In the genomic region with DNA sequence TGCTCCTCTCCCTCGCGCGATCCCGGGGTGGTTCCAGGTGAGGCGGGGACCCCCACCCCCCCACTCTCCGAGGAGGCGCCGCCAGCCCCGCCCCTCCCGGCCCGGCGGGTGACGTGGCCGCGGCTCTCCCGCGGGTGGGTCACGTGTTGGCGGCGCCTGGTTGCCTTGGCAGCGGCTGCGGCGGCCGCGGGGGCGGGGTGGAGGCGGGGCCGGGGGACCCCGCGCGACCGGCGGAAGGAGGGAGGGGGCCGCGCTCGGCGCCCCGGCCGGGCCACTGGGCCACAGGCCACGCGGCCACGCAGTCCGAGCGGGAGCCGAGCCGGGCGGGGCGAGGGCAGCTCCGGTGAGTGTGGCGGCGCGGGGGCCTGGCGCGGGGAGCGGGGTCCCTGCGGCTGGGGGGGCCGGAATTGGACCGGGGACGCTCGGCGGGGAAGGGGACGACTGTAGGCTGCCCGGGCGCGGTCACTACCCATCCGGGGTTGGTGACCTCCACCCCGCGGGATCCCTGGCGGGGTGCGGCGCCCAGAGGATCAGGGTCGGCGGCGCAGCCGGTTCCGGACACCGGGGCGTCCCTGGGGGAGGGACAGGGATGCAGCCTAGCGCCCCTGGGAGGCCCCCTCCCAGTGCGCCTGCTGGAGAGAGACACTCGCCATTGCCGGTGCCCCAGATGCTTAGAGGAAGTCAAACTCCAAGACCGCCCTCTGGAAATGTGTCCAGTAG, we compare ENCODE assay signal across 1 cellular context.
TF ChIP-seq lines count a peak whose summit lies in the region.

TSS of gene ORAI2 (plus strand) at position 257 of the 720 bp plus-strand sequence. CDS start 5,382 bp downstream, outside the sequence.

TF ChIP-seq in HepG2, 621 proteins besides CTCF, POLR2A, EP300 and RAD21 (continued from another document):
- TF ChIP-seq RFX1 (IDR thresholded peaks at IDR 0.05) (peak; percentile 31; the same call in 1 of the 2 replicates), ZBTB38 (CRISPR knock-in tag; IDR thresholded peaks at IDR 0.05) (no peak), ZFP1 (CRISPR knock-in tag; IDR thresholded peaks at IDR 0.05) (no peak), ZBTB7A (CRISPR knock-in tag; IDR thresholded peaks at IDR 0.05) (0 out of 2 replicates have a peak, but pooled peaks have one; percentile 18), SAP130 (CRISPR knock-in tag; IDR thresholded peaks at IDR 0.05; ENCODE audit: low read depth) (peak; percentile 36; the same call in 1 of the 2 replicates), MED1 (CRISPR knock-in tag; IDR thresholded peaks at IDR 0.05) (0 out of 2 replicates have a peak, but pooled peaks have one; percentile 19), USF2 (IDR thresholded peaks at IDR 0.05; ENCODE audit: low read depth, low read length) (peak; percentile 37; the same call in 1 of the 2 replicates), USF2 (CRISPR knock-in tag; IDR thresholded peaks at IDR 0.05; ENCODE audit: borderline replicate concordance) (no peak; the same call in 1 of the 2 replicates), RFXANK (CRISPR knock-in tag; IDR thresholded peaks at IDR 0.05) (no peak), ZNF740 (CRISPR knock-in tag; IDR thresholded peaks at IDR 0.05) (0 out of 2 replicates have a peak, but pooled peaks have one; percentile 47), TRIM24 (CRISPR knock-in tag; IDR thresholded peaks at IDR 0.05) (no peak), MAZ (IDR thresholded peaks at IDR 0.05; ENCODE audit: borderline replicate concordance, low read depth, low read length) (no peak), MAZ (CRISPR knock-in tag; IDR thresholded peaks at IDR 0.05; ENCODE audit: low read depth) (peak; percentile 45; the same call in 1 of the 2 replicates), REPIN1 (CRISPR knock-in tag; IDR thresholded peaks at IDR 0.05; ENCODE audit: borderline replicate concordance, low read depth) (no peak), ZFP82 (CRISPR knock-in tag; IDR thresholded peaks at IDR 0.05; ENCODE audit: borderline replicate concordance) (peak; percentile 5; the same call in 1 of the 2 replicates), ARID2 (CRISPR knock-in tag; IDR thresholded peaks at IDR 0.05; ENCODE audit: borderline replicate concordance) (no peak), ZFY (CRISPR knock-in tag; IDR thresholded peaks at IDR 0.05) (peak; percentile 56)
- TF ChIP-seq, protein P1, sequence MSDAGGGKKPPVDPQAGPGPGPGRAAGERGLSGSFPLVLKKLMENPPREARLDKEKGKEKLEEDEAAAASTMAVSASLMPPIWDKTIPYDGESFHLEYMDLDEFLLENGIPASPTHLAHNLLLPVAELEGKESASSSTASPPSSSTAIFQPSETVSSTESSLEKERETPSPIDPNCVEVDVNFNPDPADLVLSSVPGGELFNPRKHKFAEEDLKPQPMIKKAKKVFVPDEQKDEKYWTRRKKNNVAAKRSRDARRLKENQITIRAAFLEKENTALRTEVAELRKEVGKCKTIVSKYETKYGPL (CRISPR knock-in tag; IDR thresholded peaks at IDR 0.05): no peak
- TF ChIP-seq, protein P2, sequence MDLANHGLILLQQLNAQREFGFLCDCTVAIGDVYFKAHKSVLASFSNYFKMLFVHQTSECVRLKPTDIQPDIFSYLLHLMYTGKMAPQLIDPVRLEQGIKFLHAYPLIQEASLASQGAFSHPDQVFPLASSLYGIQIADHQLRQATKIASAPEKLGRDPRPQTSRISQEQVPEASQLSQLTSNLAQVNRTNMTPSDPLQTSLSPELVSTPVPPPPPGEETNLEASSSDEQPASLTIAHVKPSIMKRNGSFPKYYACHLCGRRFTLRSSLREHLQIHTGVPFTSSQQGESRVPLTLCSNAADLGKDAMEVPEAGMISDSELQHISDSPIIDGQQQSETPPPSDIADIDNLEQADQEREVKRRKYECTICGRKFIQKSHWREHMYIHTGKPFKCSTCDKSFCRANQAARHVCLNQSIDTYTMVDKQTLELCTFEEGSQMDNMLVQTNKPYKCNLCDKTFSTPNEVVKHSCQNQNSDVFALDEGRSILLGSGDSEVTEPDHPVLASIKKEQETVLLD (CRISPR knock-in tag; IDR thresholded peaks at IDR 0.05; ENCODE audit: low read depth): peak; percentile 70
- TF ChIP-seq, protein P3, sequence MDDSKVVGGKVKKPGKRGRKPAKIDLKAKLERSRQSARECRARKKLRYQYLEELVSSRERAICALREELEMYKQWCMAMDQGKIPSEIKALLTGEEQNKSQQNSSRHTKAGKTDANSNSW (CRISPR knock-in tag; IDR thresholded peaks at IDR 0.05; ENCODE audit: borderline replicate concordance): no peak
- TF ChIP-seq, protein P4, sequence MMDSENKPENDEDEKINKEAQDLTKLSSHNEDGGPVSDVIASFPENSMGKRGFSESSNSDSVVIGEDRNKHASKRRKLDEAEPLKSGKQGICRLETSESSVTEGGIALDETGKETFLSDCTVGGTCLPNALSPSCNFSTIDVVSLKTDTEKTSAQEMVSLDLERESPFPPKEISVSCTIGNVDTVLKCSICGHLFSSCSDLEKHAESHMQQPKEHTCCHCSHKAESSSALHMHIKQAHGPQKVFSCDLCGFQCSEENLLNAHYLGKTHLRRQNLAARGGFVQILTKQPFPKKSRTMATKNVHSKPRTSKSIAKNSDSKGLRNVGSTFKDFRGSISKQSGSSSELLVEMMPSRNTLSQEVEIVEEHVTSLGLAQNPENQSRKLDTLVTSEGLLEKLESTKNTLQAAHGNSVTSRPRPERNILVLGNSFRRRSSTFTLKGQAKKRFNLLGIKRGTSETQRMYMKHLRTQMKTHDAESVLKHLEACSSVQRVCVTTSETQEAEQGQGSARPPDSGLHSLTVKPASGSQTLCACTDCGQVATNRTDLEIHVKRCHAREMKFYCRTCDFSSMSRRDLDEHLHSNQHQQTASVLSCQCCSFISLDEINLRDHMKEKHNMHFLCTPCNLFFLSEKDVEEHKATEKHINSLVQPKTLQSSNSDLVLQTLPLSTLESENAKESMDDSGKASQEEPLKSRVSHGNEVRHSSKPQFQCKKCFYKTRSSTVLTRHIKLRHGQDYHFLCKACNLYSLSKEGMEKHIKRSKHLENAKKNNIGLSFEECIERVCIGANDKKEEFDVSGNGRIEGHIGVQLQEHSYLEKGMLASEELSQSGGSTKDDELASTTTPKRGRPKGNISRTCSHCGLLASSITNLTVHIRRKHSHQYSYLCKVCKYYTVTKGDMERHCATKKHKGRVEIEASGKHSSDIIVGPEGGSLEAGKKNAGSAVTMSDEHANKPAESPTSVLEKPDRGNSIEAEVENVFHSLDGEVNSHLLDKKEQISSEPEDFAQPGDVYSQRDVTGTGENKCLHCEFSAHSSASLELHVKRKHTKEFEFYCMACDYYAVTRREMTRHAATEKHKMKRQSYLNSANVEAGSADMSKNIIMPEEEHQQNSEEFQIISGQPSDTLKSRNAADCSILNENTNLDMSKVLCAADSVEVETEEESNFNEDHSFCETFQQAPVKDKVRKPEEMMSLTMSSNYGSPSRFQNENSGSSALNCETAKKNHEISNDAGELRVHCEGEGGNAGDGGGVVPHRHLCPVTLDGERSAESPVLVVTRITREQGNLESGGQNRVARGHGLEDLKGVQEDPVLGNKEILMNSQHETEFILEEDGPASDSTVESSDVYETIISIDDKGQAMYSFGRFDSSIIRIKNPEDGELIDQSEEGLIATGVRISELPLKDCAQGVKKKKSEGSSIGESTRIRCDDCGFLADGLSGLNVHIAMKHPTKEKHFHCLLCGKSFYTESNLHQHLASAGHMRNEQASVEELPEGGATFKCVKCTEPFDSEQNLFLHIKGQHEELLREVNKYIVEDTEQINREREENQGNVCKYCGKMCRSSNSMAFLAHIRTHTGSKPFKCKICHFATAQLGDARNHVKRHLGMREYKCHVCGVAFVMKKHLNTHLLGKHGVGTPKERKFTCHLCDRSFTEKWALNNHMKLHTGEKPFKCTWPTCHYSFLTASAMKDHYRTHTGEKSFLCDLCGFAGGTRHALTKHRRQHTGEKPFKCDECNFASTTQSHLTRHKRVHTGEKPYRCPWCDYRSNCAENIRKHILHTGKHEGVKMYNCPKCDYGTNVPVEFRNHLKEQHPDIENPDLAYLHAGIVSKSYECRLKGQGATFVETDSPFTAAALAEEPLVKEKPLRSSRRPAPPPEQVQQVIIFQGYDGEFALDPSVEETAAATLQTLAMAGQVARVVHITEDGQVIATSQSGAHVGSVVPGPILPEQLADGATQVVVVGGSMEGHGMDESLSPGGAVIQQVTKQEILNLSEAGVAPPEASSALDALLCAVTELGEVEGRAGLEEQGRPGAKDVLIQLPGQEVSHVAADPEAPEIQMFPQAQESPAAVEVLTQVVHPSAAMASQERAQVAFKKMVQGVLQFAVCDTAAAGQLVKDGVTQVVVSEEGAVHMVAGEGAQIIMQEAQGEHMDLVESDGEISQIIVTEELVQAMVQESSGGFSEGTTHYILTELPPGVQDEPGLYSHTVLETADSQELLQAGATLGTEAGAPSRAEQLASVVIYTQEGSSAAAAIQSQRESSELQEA (CRISPR knock-in tag; IDR thresholded peaks at IDR 0.05; ENCODE audit: not compliant biosample characterization): no peak
- TF ChIP-seq, protein P5, sequence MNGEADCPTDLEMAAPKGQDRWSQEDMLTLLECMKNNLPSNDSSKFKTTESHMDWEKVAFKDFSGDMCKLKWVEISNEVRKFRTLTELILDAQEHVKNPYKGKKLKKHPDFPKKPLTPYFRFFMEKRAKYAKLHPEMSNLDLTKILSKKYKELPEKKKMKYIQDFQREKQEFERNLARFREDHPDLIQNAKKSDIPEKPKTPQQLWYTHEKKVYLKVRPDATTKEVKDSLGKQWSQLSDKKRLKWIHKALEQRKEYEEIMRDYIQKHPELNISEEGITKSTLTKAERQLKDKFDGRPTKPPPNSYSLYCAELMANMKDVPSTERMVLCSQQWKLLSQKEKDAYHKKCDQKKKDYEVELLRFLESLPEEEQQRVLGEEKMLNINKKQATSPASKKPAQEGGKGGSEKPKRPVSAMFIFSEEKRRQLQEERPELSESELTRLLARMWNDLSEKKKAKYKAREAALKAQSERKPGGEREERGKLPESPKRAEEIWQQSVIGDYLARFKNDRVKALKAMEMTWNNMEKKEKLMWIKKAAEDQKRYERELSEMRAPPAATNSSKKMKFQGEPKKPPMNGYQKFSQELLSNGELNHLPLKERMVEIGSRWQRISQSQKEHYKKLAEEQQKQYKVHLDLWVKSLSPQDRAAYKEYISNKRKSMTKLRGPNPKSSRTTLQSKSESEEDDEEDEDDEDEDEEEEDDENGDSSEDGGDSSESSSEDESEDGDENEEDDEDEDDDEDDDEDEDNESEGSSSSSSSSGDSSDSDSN (CRISPR knock-in tag; IDR thresholded peaks at IDR 0.05): peak; percentile 39; the same call in 1 of the 2 replicates
